Comparison of ENCODE assay signal across 20 cellular contexts in genomic region chr6:146795734-146796133, GRCh38.
A peak's percentile ranks its signal among the peaks of the same experiment; 100 is the strongest.
DNase-seq lines count a peak whose midpoint lies in the region; ATAC-seq and TF ChIP-seq lines count a peak whose summit lies in the region.
"Had no signal": no experiment of that assay in that cellular context is flagged by ENCODE, and none has a peak within 500 bp of the region (broad histone marks: within the 10 kb centered on the region; RNA-seq: fewer than 3 reads in every experiment).

No MANE protein-coding gene starts in this region.

- H3K4me3 Mint-ChIP-seq in activated T-cell treated with anti-CD3 and anti-CD28 coated beads, Interleukin-2, amount 50 U/mL, for 72 hours: peak overlapping the region in 1 of 2 donors; percentile 26
- no peak overlapping the region for H3K4me3 Mint-ChIP-seq in activated T-cell treated with anti-CD3 and anti-CD28 coated beads, Interleukin-2, amount 50 U/mL, for 24 hours
- H3K4me3 Mint-ChIP-seq in glutamatergic neuron (ENCODE audit: unreplicated experiment): no peak overlapping the region
- H3K4me3 Mint-ChIP-seq: B cell; CD4-positive, alpha-beta T cell; CD8-positive, alpha-beta T cell had no signal

- H3K27me3 Mint-ChIP-seq in activated T-cell treated with anti-CD3 and anti-CD28 coated beads, Interleukin-2, amount 50 U/mL, for 72 hours (ENCODE audit: low read depth): peaks cover 11% of the 10 kb centered on the region
- H3K27me3 Mint-ChIP-seq in activated T-cell treated with anti-CD3 and anti-CD28 coated beads, Interleukin-2, amount 50 U/mL, for 24 hours: peaks cover 17% of the 10 kb centered on the region
- peaks cover 2% of the 10 kb centered on the region for H3K27me3 Mint-ChIP-seq in glutamatergic neuron (ENCODE audit: unreplicated experiment)
- H3K27me3 Mint-ChIP-seq: B cell had no signal

- peaks cover 23% of the 10 kb centered on the region for H3K4me1 Mint-ChIP-seq in activated T-cell treated with anti-CD3 and anti-CD28 coated beads, Interleukin-2, amount 50 U/mL, for 72 hours (ENCODE audit: low read depth)
- no peaks in the 10 kb centered on the region for H3K4me1 Mint-ChIP-seq in activated T-cell treated with anti-CD3 and anti-CD28 coated beads, Interleukin-2, amount 50 U/mL, for 24 hours (ENCODE audit: low read depth)
- peaks cover 9% of the 10 kb centered on the region for H3K4me1 Mint-ChIP-seq in glutamatergic neuron (ENCODE audit: low read depth, unreplicated experiment)
- H3K4me1 Mint-ChIP-seq: B cell had no signal

- peaks cover 4 to 7% of the 10 kb centered on the region in 2 donors for H3K9me3 Mint-ChIP-seq in activated T-cell treated with anti-CD3 and anti-CD28 coated beads, Interleukin-2, amount 50 U/mL, for 72 hours
- no peaks in the 10 kb centered on the region for H3K9me3 Mint-ChIP-seq in activated T-cell treated with anti-CD3 and anti-CD28 coated beads, Interleukin-2, amount 50 U/mL, for 24 hours
- peaks cover 4% of the 10 kb centered on the region for H3K9me3 Mint-ChIP-seq in glutamatergic neuron (ENCODE audit: unreplicated experiment)
- H3K9me3 Mint-ChIP-seq: CD8-positive, alpha-beta T cell had no signal

- H3K36me3 Mint-ChIP-seq in activated T-cell treated with anti-CD3 and anti-CD28 coated beads, Interleukin-2, amount 50 U/mL, for 72 hours (ENCODE audit: insufficient read depth in 2 of 2): peaks cover 9 to 12% of the 10 kb centered on the region in 2 donors
- H3K36me3 Mint-ChIP-seq in activated T-cell treated with anti-CD3 and anti-CD28 coated beads, Interleukin-2, amount 50 U/mL, for 24 hours (ENCODE audit: low read depth): no peaks in the 10 kb centered on the region
- peaks cover 23% of the 10 kb centered on the region for H3K36me3 Mint-ChIP-seq in glutamatergic neuron (ENCODE audit: unreplicated experiment)
- H3K36me3 Mint-ChIP-seq: CD8-positive, alpha-beta T cell had no signal

- no peak for TF ChIP-seq CTCF in glutamatergic neuron (IDR thresholded peaks at IDR 0.05; ENCODE audit: partially characterized antibody, unreplicated experiment)

- H3K27ac Mint-ChIP-seq in activated T-cell treated with anti-CD3 and anti-CD28 coated beads, Interleukin-2, amount 50 U/mL, for 72 hours: no peak overlapping the region
- H3K27ac Mint-ChIP-seq in activated T-cell treated with anti-CD3 and anti-CD28 coated beads, Interleukin-2, amount 50 U/mL, for 24 hours: no peak overlapping the region
- H3K27ac Mint-ChIP-seq in glutamatergic neuron (ENCODE audit: unreplicated experiment): peak overlapping the region; percentile 96
- H3K27ac Mint-ChIP-seq: B cell; CD4-positive, alpha-beta T cell; CD8-positive, alpha-beta T cell had no signal

- peak; percentile 63 to 70 for ATAC-seq in activated T-cell treated with anti-CD3 and anti-CD28 coated beads, Interleukin-2, amount 50 U/mL, for 72 hours (replicated peaks in 1 of 2)
- ATAC-seq: A549; CD8-positive, alpha-beta T cell; GM12878 had no signal

- no peak for DNase-seq in activated T-cell treated with anti-CD3 and anti-CD28 coated beads, Interleukin-2, amount 50 U/mL, for 72 hours
- DNase-seq in activated T-cell treated with anti-CD3 and anti-CD28 coated beads, Interleukin-2, amount 50 U/mL, for 24 hours: no peak
- DNase-seq in glutamatergic neuron (no peak), DMS 273 (lab: John Stamatoyannopoulos, UW; ENCODE audit: unreplicated experiment) (no peak)
- no peak for DNase-seq in activated effector memory CD4-positive, alpha-beta T cell treated with anti-CD3 and anti-CD28 coated beads, Interleukin-2, amount 50 U/mL, for 16 hours
- DNase-seq: AML-193; Caco-2; Calu3; CD4-positive, alpha-beta T cell; CD8-positive, alpha-beta T cell; DMS 273 treated with DMSO at 0.1 percent for 48 hours; DMS153; DMS53; DMS79; DND-41; EL; GDM1 had no signal
